10 cellular contexts compared by ENCODE assay signal in the genomic region with DNA sequence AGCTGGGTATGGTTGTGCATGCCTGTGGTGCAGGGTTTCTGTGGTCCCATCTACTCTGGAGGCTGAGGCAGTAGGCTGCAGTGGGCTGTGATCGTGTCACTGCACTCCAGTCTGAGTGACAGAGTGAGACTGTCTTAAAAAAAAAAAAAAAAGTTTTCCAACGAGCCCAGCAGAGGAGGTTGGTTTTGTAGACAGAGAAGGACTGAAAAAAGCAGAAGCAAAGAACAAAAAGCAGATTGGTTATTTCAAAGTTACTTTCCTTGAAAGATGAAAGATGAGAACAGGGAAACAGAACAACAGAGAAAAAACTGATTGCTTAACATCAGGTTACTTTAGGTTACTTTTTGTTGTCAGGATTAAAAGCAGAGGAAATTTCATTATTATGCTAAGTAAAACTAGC.
DNase-seq lines count a peak whose midpoint lies in the region; ATAC-seq and TF ChIP-seq lines count a peak whose summit lies in the region.
"Had no signal": no experiment of that assay in that cellular context is flagged by ENCODE, and none has a peak within 500 bp of the region (broad histone marks: within the 10 kb centered on the region; RNA-seq: fewer than 3 reads in every experiment).

No MANE protein-coding gene starts in this region.

- peak overlapping the region; percentile 30; the same call in 1 of the 2 replicates for H3K4me2 ChIP-seq in MM.1S (ENCODE audit: low read depth, low read length)

- H3K27ac ChIP-seq in MM.1S (ENCODE audit: low read length), result peak overlapping the region; percentile 86

- H3K36me3 ChIP-seq in MM.1S (replicated peaks; ENCODE audit: insufficient read depth, low read length) (no peaks in the 10 kb centered on the region), BE2C (no peaks in the 10 kb centered on the region)

- H3F3A ChIP-seq in MM.1S (ENCODE audit: insufficient read depth, low read length), result peaks cover 63% of the 10 kb centered on the region

- peak overlapping the region; percentile 14; the same call in 1 of the 2 replicates for H2AFZ ChIP-seq in MM.1S (ENCODE audit: low read length)

- H3K79me2 ChIP-seq in MM.1S (ENCODE audit: low read length), result 0 out of 2 replicates have a peak, but pooled peaks cover 12% of the 10 kb centered on the region

- ATAC-seq in activated naive CD4-positive, alpha-beta T cell treated with anti-CD3 and anti-CD28 coated beads, Interleukin-2, amount 50 U/mL, for 72 hours, result peak; percentile 23 to 54
- peak; percentile 73 to 74 for ATAC-seq in naive thymus-derived CD8-positive, alpha-beta T cell
- no peak for ATAC-seq in GM19035 (IDR thresholded peaks at IDR 0.05; ENCODE audit: unreplicated experiment)

- TF ChIP-seq CTCF in MM.1S (IDR thresholded peaks at IDR 0.05; ENCODE audit: low read length) (no peak), BE2C (IDR thresholded peaks at IDR 0.05; ENCODE audit: low read depth, low read length) (no peak)

- H3K9me3 ChIP-seq in MM.1S (replicated peaks; ENCODE audit: insufficient read depth, low read length) (no peaks in the 10 kb centered on the region), BE2C (no peaks in the 10 kb centered on the region)

- peaks cover 0 to 12% of the 10 kb centered on the region in 2 donors for H3K36me3 Mint-ChIP-seq in activated naive CD4-positive, alpha-beta T cell treated with anti-CD3 and anti-CD28 coated beads, Interleukin-2, amount 50 U/mL, for 72 hours
- H3K36me3 Mint-ChIP-seq in naive thymus-derived CD8-positive, alpha-beta T cell, result no peaks in the 10 kb centered on the region

- H3K4me1 ChIP-seq in MM.1S (ENCODE audit: low read length) (peaks cover 60% of the 10 kb centered on the region), BE2C (no peaks in the 10 kb centered on the region)

- H4K20me1 ChIP-seq in MM.1S (ENCODE audit: insufficient read depth, low read length), result no peaks in the 10 kb centered on the region

- H3K9me2 ChIP-seq in MM.1S (replicated peaks; ENCODE audit: insufficient read depth, low read length), result no peaks in the 10 kb centered on the region

- H3K4me1 Mint-ChIP-seq in naive thymus-derived CD8-positive, alpha-beta T cell, result peaks cover 32 to 73% (median 67%) of the 10 kb centered on the region in 4 donors

- peak; percentile 18 for DNase-seq in ELF-1 (ENCODE audit: low read depth, low spot score)
- DNase-seq in MM.1S, result peak; percentile 53
- no peak for DNase-seq in activated naive CD4-positive, alpha-beta T cell treated with anti-CD3 and anti-CD28 coated beads, Interleukin-2, amount 50 U/mL, for 72 hours (ENCODE audit: low spot score in 2 of 2)
- DNase-seq in naive thymus-derived CD8-positive, alpha-beta T cell, result peak in 6 of 10 donors; percentile 12 to 53 (median 32)
- no peak for DNase-seq in mucosa of gallbladder (ENCODE audit: low spot score)
- no peak for DNase-seq in central memory CD4-positive, alpha-beta T cell
- no peak for DNase-seq in BE2C
- DNase-seq: DND-41, NCI-H2081 had no signal

- H3K4me3 ChIP-seq in MM.1S (ENCODE audit: low read length) (no peak overlapping the region), BE2C (ENCODE audit: low read depth, low read length) (no peak overlapping the region)

- POLR2A ChIA-PET in naive thymus-derived CD8-positive, alpha-beta T cell (lab: Charles Lee), result interaction anchor here (0.6 to 1.3 kb wide), 3 partner anchors 16 to 227 kb away, joined by 4 to 10 read pairs (median 7); no protein-coding TSS in a partner anchor

- H3K27me3 ChIP-seq in MM.1S (replicated peaks; ENCODE audit: insufficient read depth, low read length), result no peaks in the 10 kb centered on the region
- H3K27me3 ChIP-seq in BE2C, result no peaks in the 10 kb centered on the region

- H3K27me3 Mint-ChIP-seq in naive thymus-derived CD8-positive, alpha-beta T cell, result no peaks in the 10 kb centered on the region

- H3K9me3 Mint-ChIP-seq in activated naive CD4-positive, alpha-beta T cell treated with anti-CD3 and anti-CD28 coated beads, Interleukin-2, amount 50 U/mL, for 72 hours, result no peaks in the 10 kb centered on the region
- no peaks in the 10 kb centered on the region for H3K9me3 Mint-ChIP-seq in naive thymus-derived CD8-positive, alpha-beta T cell

- peak overlapping the region; percentile 39 to 75 for H3K27ac Mint-ChIP-seq in activated naive CD4-positive, alpha-beta T cell treated with anti-CD3 and anti-CD28 coated beads, Interleukin-2, amount 50 U/mL, for 72 hours
- peak overlapping the region; percentile 61 to 94 (median 86) for H3K27ac Mint-ChIP-seq in naive thymus-derived CD8-positive, alpha-beta T cell

- peak overlapping the region; percentile 17; the same call in 1 of the 2 replicates for H3K9ac ChIP-seq in MM.1S (ENCODE audit: low read length)

- H3K4me3 Mint-ChIP-seq in naive thymus-derived CD8-positive, alpha-beta T cell, result peak overlapping the region; percentile 1 to 72 (median 55)

Comparison
In these comparisons a context has a peak if more than half of its experiments do, and no peak if none do; other contexts are left out.
1. DNase-seq: peak in ELF-1 (single experiment), MM.1S (single experiment) and naive thymus-derived CD8-positive, alpha-beta T cell (6 of 10); none in activated naive CD4-positive, alpha-beta T cell treated with anti-CD3 and anti-CD28 coated beads, Interleukin-2, amount 50 U/mL, for 72 hours (0 of 2), mucosa of gallbladder (single experiment), central memory CD4-positive, alpha-beta T cell (single experiment) and BE2C (single experiment).